Comparison of ENCODE assay signal across 27 cellular contexts in genomic region chr16:35386619-35387018, GRCh38.
DNase-seq lines count a peak whose midpoint lies in the region; ATAC-seq, FAIRE-seq and TF ChIP-seq lines count a peak whose summit lies in the region.
"Had no signal": no experiment of that assay in that cellular context is flagged by ENCODE, and none has a peak within 500 bp of the region (broad histone marks: within the 10 kb centered on the region; RNA-seq: fewer than 3 reads in every experiment).

No MANE protein-coding gene starts in this region.

- peaks cover 2% of the 10 kb centered on the region for H3K27me3 Mint-ChIP-seq in glutamatergic neuron (ENCODE audit: unreplicated experiment)
- H3K27me3 Mint-ChIP-seq: CD4-positive, alpha-beta memory T cell; CD4-positive, CD25-positive, alpha-beta regulatory T cell; CD8-positive, alpha-beta memory T cell had no signal

- TF ChIP-seq CTCF in HEK293 (tag by site-specific recombination; IDR thresholded peaks at IDR 0.05), result no peak
- TF ChIP-seq CTCF in K562 (IDR thresholded peaks at IDR 0.05 in 2 of 3, conservative IDR thresholded peaks at IDR 0.05 in 1 of 3; ENCODE audit: insufficient read depth in 2 of 3, low read depth in 1 of 3, low read length in 3 of 3), result no peak
- TF ChIP-seq CTCF in kidney (IDR thresholded peaks at IDR 0.05; ENCODE audit: borderline replicate concordance, extremely low read depth, insufficient read depth), result no peak
- TF ChIP-seq CTCF in glutamatergic neuron (IDR thresholded peaks at IDR 0.05; ENCODE audit: partially characterized antibody, unreplicated experiment), result no peak

- H3K27ac ChIP-seq in HEK293 (ENCODE audit: extremely low read depth, low read depth, low read length) (no peak overlapping the region), K562 (ENCODE audit: extremely low read depth, low read depth, low read length) (no peak overlapping the region), kidney (ENCODE audit: low read depth in 2 of 2, low read length in 2 of 2) (no peak overlapping the region)
- H3K27ac ChIP-seq: BLaER1 had no signal

- no peaks in the 10 kb centered on the region for H3K36me3 ChIP-seq in HEK293 (ENCODE audit: control insufficient read depth in 2 of 2, insufficient read depth in 1 of 2, low read length in 2 of 2)
- H3K36me3 ChIP-seq in K562 (ENCODE audit: control insufficient read depth, insufficient read depth, low read length), result no peaks in the 10 kb centered on the region
- no peaks in the 10 kb centered on the region for H3K36me3 ChIP-seq in kidney (ENCODE audit: control insufficient read depth in 1 of 2, insufficient read depth in 2 of 2, low read length in 2 of 2)
- H3K36me3 ChIP-seq: BE2C, BLaER1 had no signal

- no peak for TF ChIP-seq EP300 in K562 (IDR thresholded peaks at IDR 0.05; ENCODE audit: low read length)

- H3K4me2 ChIP-seq in K562 (ENCODE audit: insufficient read depth, low read length), result no peak overlapping the region
- H3K4me2 ChIP-seq: BLaER1 had no signal

- no peaks in the 10 kb centered on the region for H3K4me1 ChIP-seq in HEK293 (ENCODE audit: control insufficient read depth, insufficient read depth, low read length)
- H3K4me1 ChIP-seq in K562 (replicated peaks in 1 of 2; ENCODE audit: control insufficient read depth in 2 of 2, insufficient read depth in 2 of 2, low read length in 2 of 2), result no peaks in the 10 kb centered on the region
- no peaks in the 10 kb centered on the region for H3K4me1 ChIP-seq in kidney (ENCODE audit: control insufficient read depth in 1 of 2, insufficient read depth in 1 of 2, low read depth in 1 of 2, low read length in 2 of 2)
- H3K4me1 ChIP-seq: BE2C, BLaER1 had no signal

- H3K9ac ChIP-seq in K562 (ENCODE audit: insufficient read depth in 1 of 2, low read depth in 2 of 2, low read length in 2 of 2), result no peak overlapping the region
- no peak overlapping the region for H3K9ac ChIP-seq in kidney (ENCODE audit: low read length in 2 of 2)
- H3K9ac ChIP-seq: BLaER1 had no signal

- intact Hi-C loops in K562 (cut with micrococcal nuclease), result no loop called here
- intact Hi-C loops in kidney (cut with DNase I), result no loop called here

- CTCF ChIA-PET in HEK293 (lab: Yijun Ruan, JAX) (no interaction called here), K562 (lab: Yijun Ruan, JAX; ENCODE audit: low intra/inter-chr PET ratio) (no interaction called here)

- H3K4me3 ChIP-seq in HEK293 (ENCODE audit: low read depth, low read length) (no peak overlapping the region), K562 (no peak overlapping the region), kidney (ENCODE audit: low read length in 2 of 2) (no peak overlapping the region)
- H3K4me3 ChIP-seq: BLaER1, GM12878 had no signal

- DNase-seq in K562 (ENCODE audit: extremely low read depth in 1 of 4, low spot score in 3 of 4) (no peak), kidney (no peak), glutamatergic neuron (no peak)
- DNase-seq in stimulated activated naive CD4-positive, alpha-beta T cell treated with Interleukin-2 at 50 U/mL for 16 hours (lab: John Stamatoyannopoulos, UW), result no peak
- DNase-seq: 8988T; ACHN; BE2C; C1 segment of cervical spinal cord; CD4-positive, alpha-beta memory T cell; CD4-positive, CD25-positive, alpha-beta regulatory T cell; CD8-positive, alpha-beta memory T cell; COR-L47; DMS 273 treated with DMSO at 0.1 percent for 48 hours; DMS153; DMS53; DMS79; DND-41; EL; GDM1 had no signal

- H3K27ac Mint-ChIP-seq in glutamatergic neuron (ENCODE audit: unreplicated experiment), result no peak overlapping the region
- H3K27ac Mint-ChIP-seq: CD14-positive monocyte; CD4-positive, alpha-beta memory T cell; CD4-positive, CD25-positive, alpha-beta regulatory T cell; CD8-positive, alpha-beta memory T cell had no signal

- peaks cover 16% of the 10 kb centered on the region for H3K9me3 Mint-ChIP-seq in glutamatergic neuron (ENCODE audit: unreplicated experiment)

- H4K20me1 ChIP-seq in K562 (replicated peaks; ENCODE audit: control insufficient read depth, insufficient read depth, low read length), result no peaks in the 10 kb centered on the region
- H4K20me1 ChIP-seq: BLaER1 had no signal

- TF ChIP-seq POLR2A in K562 (conservative IDR thresholded peaks at IDR 0.05), result no peak

- ATAC-seq in K562 (no peak), HG03135 (IDR thresholded peaks at IDR 0.05; ENCODE audit: unreplicated experiment) (no peak)
- ATAC-seq: GM12878 had no signal

- FAIRE-seq in K562 (lab: Jason Lieb, UNC), result no peak
- peak; percentile 85 for FAIRE-seq in kidney (lab: Jason Lieb, UNC)
- FAIRE-seq: GM12878, GM12892, GM18507, GM19239 had no signal

- H3K4me3 Mint-ChIP-seq in glutamatergic neuron (ENCODE audit: unreplicated experiment), result no peak overlapping the region
- H3K4me3 Mint-ChIP-seq: CD14-positive monocyte; CD4-positive, alpha-beta memory T cell; CD4-positive, CD25-positive, alpha-beta regulatory T cell; CD8-positive, alpha-beta memory T cell had no signal

- no peaks in the 10 kb centered on the region for H3K9me1 ChIP-seq in K562 (ENCODE audit: control insufficient read depth, insufficient read depth, low read length)

- 0% methylated on average over 2 of the region's 2 CpGs for WGBS in K562 (ENCODE audit: insufficient coverage, low coverage, missing lambda C conversion rate)

- BruUV-seq in K562 (replicated peaks; lab: Mats Ljungman, UMichigan), result no TSS peak

- TF ChIP-seq RAD21 in K562 (CRISPR knock-in tag; conservative IDR thresholded peaks at IDR 0.05 in 1 of 2, IDR thresholded peaks at IDR 0.05 in 1 of 2), result no peak

- no peaks in the 10 kb centered on the region for H3K27me3 ChIP-seq in K562 (ENCODE audit: control insufficient read depth in 2 of 2, insufficient read depth in 2 of 2, low read length in 2 of 2)
- H3K27me3 ChIP-seq: BE2C, BLaER1 had no signal

- H3K9me3 ChIP-seq in HEK293 (ENCODE audit: control insufficient read depth, insufficient read depth, low read depth, low read length) (no peaks in the 10 kb centered on the region), K562 (replicated peaks; ENCODE audit: control insufficient read depth, insufficient read depth, low read depth, low read length) (no peaks in the 10 kb centered on the region), kidney (ENCODE audit: control insufficient read depth in 1 of 2, low read length in 2 of 2) (no peaks in the 10 kb centered on the region)
- H3K9me3 ChIP-seq: BLaER1 had no signal

- no peak overlapping the region for H2AFZ ChIP-seq in K562 (ENCODE audit: low read depth, low read length)

- no peaks in the 10 kb centered on the region for H3K79me2 ChIP-seq in K562 (ENCODE audit: control insufficient read depth, insufficient read depth, low read length)

- POLR2A ChIA-PET in HEK293 (lab: Yijun Ruan, JAX), result no interaction called here
- POLR2A ChIA-PET in K562 (lab: Yijun Ruan, JAX), result no interaction called here

- in situ Hi-C loops in K562 (cut with MboI), result no loop called here

- no peaks in the 10 kb centered on the region for H3K36me3 Mint-ChIP-seq in glutamatergic neuron (ENCODE audit: unreplicated experiment)
- H3K36me3 Mint-ChIP-seq: CD14-positive monocyte; CD4-positive, alpha-beta memory T cell; CD4-positive, CD25-positive, alpha-beta regulatory T cell; CD8-positive, alpha-beta memory T cell had no signal

- no peaks in the 10 kb centered on the region for H3K4me1 Mint-ChIP-seq in glutamatergic neuron (ENCODE audit: low read depth, unreplicated experiment)
- H3K4me1 Mint-ChIP-seq: CD14-positive monocyte; CD4-positive, alpha-beta memory T cell; CD4-positive, CD25-positive, alpha-beta regulatory T cell; CD8-positive, alpha-beta memory T cell had no signal

TF ChIP-seq in HEK293, 187 proteins besides CTCF, POLR2A, EP300 and RAD21:
- TF ChIP-seq, protein P1, sequence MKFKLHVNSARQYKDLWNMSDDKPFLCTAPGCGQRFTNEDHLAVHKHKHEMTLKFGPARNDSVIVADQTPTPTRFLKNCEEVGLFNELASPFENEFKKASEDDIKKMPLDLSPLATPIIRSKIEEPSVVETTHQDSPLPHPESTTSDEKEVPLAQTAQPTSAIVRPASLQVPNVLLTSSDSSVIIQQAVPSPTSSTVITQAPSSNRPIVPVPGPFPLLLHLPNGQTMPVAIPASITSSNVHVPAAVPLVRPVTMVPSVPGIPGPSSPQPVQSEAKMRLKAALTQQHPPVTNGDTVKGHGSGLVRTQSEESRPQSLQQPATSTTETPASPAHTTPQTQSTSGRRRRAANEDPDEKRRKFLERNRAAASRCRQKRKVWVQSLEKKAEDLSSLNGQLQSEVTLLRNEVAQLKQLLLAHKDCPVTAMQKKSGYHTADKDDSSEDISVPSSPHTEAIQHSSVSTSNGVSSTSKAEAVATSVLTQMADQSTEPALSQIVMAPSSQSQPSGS (tag by site-specific recombination; IDR thresholded peaks at IDR 0.05; ENCODE audit: low read depth), result peak; percentile 86
- TF ChIP-seq ZNF121 (tag by site-specific recombination; IDR thresholded peaks at IDR 0.05), result no peak
- no peak for TF ChIP-seq KLF10 (tag by site-specific recombination; IDR thresholded peaks at IDR 0.05)
- no peak for TF ChIP-seq ZXDB (tag by site-specific recombination; IDR thresholded peaks at IDR 0.05)
- TF ChIP-seq SALL2 (tag by site-specific recombination; IDR thresholded peaks at IDR 0.05; ENCODE audit: borderline replicate concordance), result no peak

TF ChIP-seq in K562, 482 proteins besides CTCF, POLR2A, EP300 and RAD21:
- TF ChIP-seq ATF3 (IDR thresholded peaks at IDR 0.05) (peak; percentile 25; the same call in 1 of the 2 replicates), ATF3 (CRISPR knock-in tag; conservative IDR thresholded peaks at IDR 0.05) (no peak), ATF1 (CRISPR knock-in tag; IDR thresholded peaks at IDR 0.05) (no peak), ATF1 (tag; IDR thresholded peaks at IDR 0.05) (peak; percentile 79), NCOA6 (IDR thresholded peaks at IDR 0.05) (no peak)
TF ChIP-seq in K562: peak in this region for 2.
